Comparison of ENCODE assay signal across 12 cellular contexts in the genomic region with DNA sequence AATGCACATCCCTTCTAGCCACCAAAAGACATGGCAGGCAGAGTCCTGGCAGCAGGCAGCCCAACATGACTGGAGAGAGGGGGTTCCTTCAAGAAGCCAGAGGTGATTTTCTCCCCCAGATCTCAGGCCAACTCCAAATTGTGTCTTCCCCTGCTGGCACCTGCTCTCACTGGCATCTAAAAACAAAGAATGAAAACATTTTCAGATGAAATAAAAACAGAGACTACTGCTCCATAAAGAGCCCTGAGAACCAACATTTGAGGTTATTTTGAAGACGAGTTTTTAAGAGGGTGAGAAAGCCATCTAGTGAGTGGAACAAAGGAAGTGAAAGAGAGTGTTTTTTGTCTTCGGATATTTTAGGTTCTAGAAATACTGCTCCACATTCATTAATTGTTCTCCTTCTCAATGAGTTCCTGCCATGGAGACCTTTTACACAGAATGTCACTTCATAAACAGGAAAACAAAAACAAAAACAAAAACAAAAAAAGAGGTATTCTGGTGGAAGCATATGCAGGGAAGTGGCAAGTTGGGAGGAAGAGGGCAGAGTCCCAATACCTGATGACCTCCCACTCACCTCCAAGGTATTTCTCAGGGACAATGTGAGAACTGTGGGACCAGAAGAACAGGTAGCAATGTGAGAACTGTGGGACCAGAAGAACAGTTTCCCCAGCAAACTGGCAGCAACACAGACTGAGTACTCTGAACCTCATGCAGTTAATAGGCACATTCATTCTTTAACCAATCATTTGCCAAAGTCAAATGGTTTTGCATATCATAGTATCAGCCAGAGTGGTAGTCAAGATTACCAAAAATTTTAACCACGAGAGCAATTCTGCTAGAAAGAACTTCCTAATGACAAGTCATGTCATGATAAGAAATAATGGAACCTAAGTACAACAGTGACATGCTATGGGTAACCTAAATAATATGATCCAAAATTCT. TPM values are rescaled to one million over a fixed set of nuclear protein-coding genes. Genes with fewer than 3 reads are reported as not detected.
A peak's percentile ranks its signal among the peaks of the same experiment; 100 is the strongest.
DNase-seq lines count a peak whose midpoint lies in the region; ATAC-seq, FAIRE-seq and TF ChIP-seq lines count a peak whose summit lies in the region.
"Had no signal": no experiment of that assay in that cellular context is flagged by ENCODE, and none has a peak within 500 bp of the region (broad histone marks: within the 10 kb centered on the region; RNA-seq: fewer than 3 reads in every experiment).

No MANE protein-coding gene starts in this region.

- H3K36me3 Mint-ChIP-seq in activated CD8-positive, alpha-beta T cell treated with anti-CD3 and anti-CD28 coated beads, Interleukin-2, amount 10 ng/mL, durations not matched to agents 7 days and 5 days (ENCODE audit: low read depth): peaks cover 28% of the 10 kb centered on the region

- H3K27me3 ChIP-seq in HUES6 (ENCODE audit: control insufficient read depth, insufficient read depth, low read length): no peaks in the 10 kb centered on the region
- H3K27me3 ChIP-seq: brain microvascular endothelial cell had no signal

- H3K4me3 ChIP-seq in HUES6 (ENCODE audit: low read depth, low read length): no peak overlapping the region

- peak overlapping the region; percentile 84 for H3K27ac Mint-ChIP-seq in activated CD8-positive, alpha-beta T cell treated with anti-CD3 and anti-CD28 coated beads, Interleukin-2, amount 10 ng/mL, durations not matched to agents 7 days and 5 days

- H3K27me3 Mint-ChIP-seq in activated CD8-positive, alpha-beta T cell treated with anti-CD3 and anti-CD28 coated beads, Interleukin-2, amount 10 ng/mL, durations not matched to agents 7 days and 5 days (ENCODE audit: low read depth): no peaks in the 10 kb centered on the region

- H3K9ac ChIP-seq in HUES6 (ENCODE audit: low read length): peak overlapping the region; percentile 4

- peak overlapping the region; percentile 59 for H3K4me3 Mint-ChIP-seq in activated CD8-positive, alpha-beta T cell treated with anti-CD3 and anti-CD28 coated beads, Interleukin-2, amount 10 ng/mL, durations not matched to agents 7 days and 5 days

- H3K36me3 ChIP-seq in HUES6 (ENCODE audit: control insufficient read depth, insufficient read depth, low read length): peaks cover 23% of the 10 kb centered on the region
- H3K36me3 ChIP-seq: brain microvascular endothelial cell had no signal

- H3K4me1 Mint-ChIP-seq in activated CD8-positive, alpha-beta T cell treated with anti-CD3 and anti-CD28 coated beads, Interleukin-2, amount 10 ng/mL, durations not matched to agents 7 days and 5 days (ENCODE audit: low read depth): peaks cover 54% of the 10 kb centered on the region

- CTCF ChIA-PET in activated CD8-positive, alpha-beta T cell treated with anti-CD3 and anti-CD28 coated beads, Interleukin-2, amount 10 ng/mL, durations not matched to agents 7 days and 5 days (lab: Charles Lee): interaction anchor here (0.7 to 3.4 kb wide), 14 partner anchors 9 to 63 kb away, joined by 3 to 47 read pairs (median 4); no protein-coding TSS in a partner anchor

- H3K4me1 ChIP-seq in HUES6 (ENCODE audit: control insufficient read depth, insufficient read depth, low read length): no peaks in the 10 kb centered on the region

- no peak for ATAC-seq in activated CD8-positive, alpha-beta T cell treated with anti-CD3 and anti-CD28 coated beads, Interleukin-2, amount 10 ng/mL, durations not matched to agents 7 days and 5 days
- ATAC-seq in GM18907 (IDR thresholded peaks at IDR 0.05; ENCODE audit: unreplicated experiment) (no peak), GM18520 (IDR thresholded peaks at IDR 0.05; ENCODE audit: unreplicated experiment) (no peak)

- FAIRE-seq in GM12891 (lab: Jason Lieb, UNC): peak; percentile 90
- FAIRE-seq: G401.6 had no signal

- no peaks in the 10 kb centered on the region for H3K9me3 ChIP-seq in HUES6 (ENCODE audit: control insufficient read depth, insufficient read depth, low read depth, low read length)

- no peak overlapping the region; the same call in 1 of the 2 replicates for H3K27ac ChIP-seq in HUES6 (ENCODE audit: low read depth, low read length)

- POLR2A ChIA-PET in activated CD8-positive, alpha-beta T cell treated with anti-CD3 and anti-CD28 coated beads, Interleukin-2, amount 10 ng/mL, durations not matched to agents 7 days and 5 days (lab: Charles Lee): interaction anchor here (0.9 to 1.8 kb wide), 7 partner anchors 9 to 314 kb away, joined by 3 to 15 read pairs (median 4); a partner anchor contains a TSS

- DNase-seq in GM12891 (ENCODE audit: insufficient read length, low spot score): no peak
- DNase-seq in activated CD8-positive, alpha-beta T cell treated with anti-CD3 and anti-CD28 coated beads, Interleukin-2, amount 10 ng/mL, durations not matched to agents 7 days and 5 days: peak; percentile 23
- DNase-seq in renal cortical epithelial cell (ENCODE audit: low read depth): peak; percentile 11
- DNase-seq in DMS53 (lab: John Stamatoyannopoulos, UW): no peak
- DNase-seq: brain microvascular endothelial cell, left ventricle myocardium superior, NCI-H1092 treated with DMSO at 0.1 percent for 48 hours, retina had no signal

- H3K9me3 Mint-ChIP-seq in activated CD8-positive, alpha-beta T cell treated with anti-CD3 and anti-CD28 coated beads, Interleukin-2, amount 10 ng/mL, durations not matched to agents 7 days and 5 days (ENCODE audit: insufficient read depth): no peaks in the 10 kb centered on the region

- TF ChIP-seq POLR2A in GM12891 (IDR thresholded peaks at IDR 0.05; ENCODE audit: low read depth, low read length): no peak

TF ChIP-seq in GM12891, 5 proteins besides CTCF, POLR2A, EP300 and RAD21:
- peak; percentile 78 for TF ChIP-seq SPI1 (IDR thresholded peaks at IDR 0.05; ENCODE audit: low read depth, low read length)
- TF ChIP-seq POU2F2 (IDR thresholded peaks at IDR 0.05; ENCODE audit: low read depth, low read length): no peak

RNA-seq across cellular contexts. Expression of a gene that starts 50.0 kb away (rescaled TPM):
- polyA plus RNA-seq in GM12891 (2012; ENCODE audit: low read depth, missing spikeins): 18.1 TPM
- 10 to 100 TPM; 27.0 to 36.1 TPM for total RNA-seq in activated CD8-positive, alpha-beta T cell treated with anti-CD3 and anti-CD28 coated beads, Interleukin-2, amount 10 ng/mL, durations not matched to agents 7 days and 5 days
- total RNA-seq in renal cortical epithelial cell: 49.1 and 113 TPM in 2 replicates

RNA-seq across cellular contexts. Expression of a gene that starts 50.4 kb away (rescaled TPM):
- 13.2 TPM for polyA plus RNA-seq in GM12891 (2012; ENCODE audit: low read depth, missing spikeins)
- total RNA-seq in activated CD8-positive, alpha-beta T cell treated with anti-CD3 and anti-CD28 coated beads, Interleukin-2, amount 10 ng/mL, durations not matched to agents 7 days and 5 days: 10 to 100 TPM; 19.3 to 19.4 TPM
- total RNA-seq in renal cortical epithelial cell: 10.9 and 40.3 TPM in 2 replicates

Comparison
In these comparisons a context has a peak if more than half of its experiments do, and no peak if none do; other contexts are left out.
1. DNase-seq: peak in activated CD8-positive, alpha-beta T cell treated with anti-CD3 and anti-CD28 coated beads, Interleukin-2, amount 10 ng/mL, durations not matched to agents 7 days and 5 days (single experiment) and renal cortical epithelial cell (single experiment); none in GM12891 (single experiment) and DMS53 (single experiment).